Comparison of ENCODE assay signal across 5 cellular contexts in genomic region chr5:5474961-5475360, GRCh38.
"Had no signal": no experiment of that assay in that cellular context is flagged by ENCODE, and none has a peak within 500 bp of the region (broad histone marks: within the 10 kb centered on the region; RNA-seq: fewer than 3 reads in every experiment).

No MANE protein-coding gene starts in this region.

- H3K27ac ChIP-seq: HL-60 had no signal

- DNase-seq: IMR-90, KBM-7 had no signal

- H3K4me3 ChIP-seq: K562 had no signal

- ATAC-seq: HepG2, K562 had no signal
